Comparison of ENCODE assay signal across 9 cellular contexts in genomic region chr10:112202561-112203241, GRCh38. TPM values are rescaled to one million over a fixed set of nuclear protein-coding genes. Genes with fewer than 3 reads are reported as not detected.
DNase-seq lines count a peak whose midpoint lies in the region; ATAC-seq lines count a peak whose summit lies in the region.
"Had no signal": no experiment of that assay in that cellular context is flagged by ENCODE, and none has a peak within 500 bp of the region (broad histone marks: within the 10 kb centered on the region; RNA-seq: fewer than 3 reads in every experiment).

No MANE protein-coding gene starts in this region.

- peak; percentile 83 for ATAC-seq in GM19395 (IDR thresholded peaks at IDR 0.05; ENCODE audit: unreplicated experiment)
- ATAC-seq in HG03060 (IDR thresholded peaks at IDR 0.05; ENCODE audit: low read depth, unreplicated experiment), result peak; percentile 76
- no peak for ATAC-seq in left ventricle myocardium superior

- intact Hi-C loops in left ventricle myocardium superior (cut with micrococcal nuclease), result no loop called here

- DNase-seq in AG08396 (ENCODE audit: low spot score) (peak; percentile 45), amniotic stem cell (lab: John Stamatoyannopoulos, UW) (peak; percentile 22), NCI-H774 (lab: John Stamatoyannopoulos, UW) (no peak), NK-92 (lab: John Stamatoyannopoulos, UW; ENCODE audit: unreplicated experiment) (no peak), left ventricle myocardium superior (no peak), NCI-H146 (lab: John Stamatoyannopoulos, UW) (no peak)
- DNase-seq: NCI-H1417 treated with DMSO at 0.1 percent for 48 hours had no signal

RNA-seq across cellular contexts. Expression of gene GPAM, which starts 19.1 kb away (rescaled TPM):
- total RNA-seq in left ventricle myocardium superior, result 25.0 TPM

Comparison
In these comparisons a context has a peak if more than half of its experiments do, and no peak if none do; other contexts are left out.
1. DNase-seq: peak in AG08396 (single experiment) and amniotic stem cell (single experiment); none in NCI-H774 (single experiment), NK-92 (single experiment), left ventricle myocardium superior (single experiment) and NCI-H146 (single experiment).